Comparison of ENCODE assay signal across 9 cellular contexts in genomic region chr11:69010964-69011623, GRCh38. TPM values are rescaled to one million over a fixed set of nuclear protein-coding genes. Genes with fewer than 3 reads are reported as not detected.
DNase-seq lines count a peak whose midpoint lies in the region; ATAC-seq and TF ChIP-seq lines count a peak whose summit lies in the region.
"Had no signal": no experiment of that assay in that cellular context is flagged by ENCODE, and none has a peak within 500 bp of the region (broad histone marks: within the 10 kb centered on the region; RNA-seq: fewer than 3 reads in every experiment).

No MANE protein-coding gene starts in this region.

- H3K36me3 Mint-ChIP-seq in activated CD4-positive, alpha-beta T cell treated with anti-CD3 and anti-CD28 coated beads, Interleukin-2, amount 10 ng/mL, durations not matched to agents 7 days and 5 days (ENCODE audit: low read depth), result no peaks in the 10 kb centered on the region
- H3K36me3 Mint-ChIP-seq: brain had no signal

- H3K4me3 ChIP-seq in mucosa of stomach (ENCODE audit: low read length), result peak overlapping the region; percentile 36
- no peak overlapping the region for H3K4me3 ChIP-seq in WERI-Rb-1 (ENCODE audit: low read depth, low read length)

- peak overlapping the region; percentile 78 for H3K9ac ChIP-seq in mucosa of stomach (ENCODE audit: low read length)

- H3K27ac Mint-ChIP-seq in activated CD4-positive, alpha-beta T cell treated with anti-CD3 and anti-CD28 coated beads, Interleukin-2, amount 10 ng/mL, durations not matched to agents 7 days and 5 days, result no peak overlapping the region

- H3K27me3 ChIP-seq in mucosa of stomach (ENCODE audit: control insufficient read depth, insufficient read depth, low read length) (peaks cover 28% of the 10 kb centered on the region), WERI-Rb-1 (ENCODE audit: insufficient read depth, low read depth, severe bottlenecking) (no peaks in the 10 kb centered on the region)

- POLR2A ChIA-PET in activated CD4-positive, alpha-beta T cell treated with anti-CD3 and anti-CD28 coated beads, Interleukin-2, amount 10 ng/mL, durations not matched to agents 7 days and 5 days (lab: Charles Lee), result interaction anchor here (0.8 kb wide), 1 partner anchor 37 kb away, joined by 5 read pairs; the partner anchor contains the start of gene TPCN2

- no peaks in the 10 kb centered on the region for H3K9me3 Mint-ChIP-seq in activated CD4-positive, alpha-beta T cell treated with anti-CD3 and anti-CD28 coated beads, Interleukin-2, amount 10 ng/mL, durations not matched to agents 7 days and 5 days
- H3K9me3 Mint-ChIP-seq: brain had no signal

- CTCF ChIA-PET in activated CD4-positive, alpha-beta T cell treated with anti-CD3 and anti-CD28 coated beads, Interleukin-2, amount 10 ng/mL, durations not matched to agents 7 days and 5 days (lab: Charles Lee), result interaction anchor here (0.6 to 1.9 kb wide), 4 partner anchors 11 to 1091 kb away, joined by 3 to 4 read pairs (median 4); no protein-coding TSS in a partner anchor

- H3K36me3 ChIP-seq in mucosa of stomach (ENCODE audit: control insufficient read depth, insufficient read depth, low read length) (no peaks in the 10 kb centered on the region), WERI-Rb-1 (no peaks in the 10 kb centered on the region)

- H3K9me3 ChIP-seq in mucosa of stomach (ENCODE audit: control insufficient read depth, low read length) (no peaks in the 10 kb centered on the region), WERI-Rb-1 (ENCODE audit: severe bottlenecking) (no peaks in the 10 kb centered on the region)

- DNase-seq in activated T-cell treated with anti-CD3 and anti-CD28 coated beads for 1 hour (ENCODE audit: low read depth) (peak; percentile 7), activated T-cell treated with anti-CD3 and anti-CD28 coated beads for 4 hours (no peak), stromal cell of bone marrow (ENCODE audit: low read depth) (peak; percentile 68), NCI-H128 (lab: John Stamatoyannopoulos, UW; ENCODE audit: unreplicated experiment) (no peak), WERI-Rb-1 (no peak)
- DNase-seq in activated CD4-positive, alpha-beta T cell treated with anti-CD3 and anti-CD28 coated beads, Interleukin-2, amount 10 ng/mL, durations not matched to agents 7 days and 5 days, result peak; percentile 33

- H3K4me3 Mint-ChIP-seq in activated CD4-positive, alpha-beta T cell treated with anti-CD3 and anti-CD28 coated beads, Interleukin-2, amount 10 ng/mL, durations not matched to agents 7 days and 5 days, result no peak overlapping the region

- H3K27me3 Mint-ChIP-seq in activated CD4-positive, alpha-beta T cell treated with anti-CD3 and anti-CD28 coated beads, Interleukin-2, amount 10 ng/mL, durations not matched to agents 7 days and 5 days, result peaks cover 26% of the 10 kb centered on the region

- no peak for TF ChIP-seq CTCF in WERI-Rb-1 (IDR thresholded peaks at IDR 0.05; ENCODE audit: low read depth, low read length)

- H3K4me1 ChIP-seq in mucosa of stomach (ENCODE audit: control insufficient read depth, insufficient read depth, low read length), result peaks cover 52% of the 10 kb centered on the region

- H3K4me1 Mint-ChIP-seq in activated CD4-positive, alpha-beta T cell treated with anti-CD3 and anti-CD28 coated beads, Interleukin-2, amount 10 ng/mL, durations not matched to agents 7 days and 5 days, result peaks cover 5% of the 10 kb centered on the region

- H3K27ac ChIP-seq in WERI-Rb-1, result no peak overlapping the region

- peak; percentile 63 for ATAC-seq in esophagus mucosa

RNA-seq across cellular contexts. Expression of gene MRGPRF, which starts 2.0 kb away (rescaled TPM):
- total RNA-seq in activated CD4-positive, alpha-beta T cell treated with anti-CD3 and anti-CD28 coated beads, Interleukin-2, amount 10 ng/mL, durations not matched to agents 7 days and 5 days, result not detected
- total RNA-seq in esophagus mucosa, result 1.7 TPM

RNA-seq across cellular contexts. Expression of gene MRGPRD, which starts 30.3 kb away (rescaled TPM):
- not detected for total RNA-seq in activated CD4-positive, alpha-beta T cell treated with anti-CD3 and anti-CD28 coated beads, Interleukin-2, amount 10 ng/mL, durations not matched to agents 7 days and 5 days
- total RNA-seq in esophagus mucosa, result not detected

RNA-seq across cellular contexts. Expression of gene TPCN2, which starts 37.6 kb away (rescaled TPM):
- 10 to 100 TPM; 18.0 to 22.1 TPM for total RNA-seq in activated CD4-positive, alpha-beta T cell treated with anti-CD3 and anti-CD28 coated beads, Interleukin-2, amount 10 ng/mL, durations not matched to agents 7 days and 5 days
- 6.6 TPM for total RNA-seq in esophagus mucosa

Comparison
In these comparisons a context has a peak if more than half of its experiments do, and no peak if none do; other contexts are left out.
1. DNase-seq: peak in activated T-cell treated with anti-CD3 and anti-CD28 coated beads for 1 hour (single experiment), activated CD4-positive, alpha-beta T cell treated with anti-CD3 and anti-CD28 coated beads, Interleukin-2, amount 10 ng/mL, durations not matched to agents 7 days and 5 days (single experiment) and stromal cell of bone marrow (single experiment); none in activated T-cell treated with anti-CD3 and anti-CD28 coated beads for 4 hours (single experiment), NCI-H128 (single experiment) and WERI-Rb-1 (single experiment).